16 cellular contexts compared by ENCODE assay signal in genomic region chr18:34321075-34321474, GRCh38.
DNase-seq lines count a peak whose midpoint lies in the region; ATAC-seq and TF ChIP-seq lines count a peak whose summit lies in the region.
"Had no signal": no experiment of that assay in that cellular context is flagged by ENCODE, and none has a peak within 500 bp of the region (broad histone marks: within the 10 kb centered on the region; RNA-seq: fewer than 3 reads in every experiment).

No MANE protein-coding gene starts in this region.

- DNase-seq in GM20000 (ENCODE audit: low spot score): peak; percentile 34
- DNase-seq in epidermal melanocyte (ENCODE audit: insufficient read length, low spot score): no peak
- no peak for DNase-seq in SW 1271 (lab: John Stamatoyannopoulos, UW)
- no peak for DNase-seq in SW480 (ENCODE audit: low spot score)
- no peak for DNase-seq in activated gamma-delta T cell treated with Interleukin-2 at 50 U/mL for 16 hours
- DNase-seq: activated CD4-positive, alpha-beta T cell treated with anti-CD3 and anti-CD28 coated beads for 4 hours; AML-193; brain microvascular endothelial cell; DMS79 treated with DMSO at 0.1 percent for 48 hours; endodermal cell; head of caudate nucleus; NCI-H82; uterus had no signal

- ATAC-seq in GM18511 (IDR thresholded peaks at IDR 0.05; ENCODE audit: unreplicated experiment): peak; percentile 72
- peak; percentile 66 for ATAC-seq in HG02943 (IDR thresholded peaks at IDR 0.05; ENCODE audit: low read depth, unreplicated experiment)
- peak; percentile 90 for ATAC-seq in HG03565 (IDR thresholded peaks at IDR 0.05; ENCODE audit: unreplicated experiment)

- TF ChIP-seq CTCF in GM20000 (IDR thresholded peaks at IDR 0.05; ENCODE audit: extremely low read depth, missing control alignments): no peak
